3 cellular contexts compared by ENCODE assay signal in the genomic region with DNA sequence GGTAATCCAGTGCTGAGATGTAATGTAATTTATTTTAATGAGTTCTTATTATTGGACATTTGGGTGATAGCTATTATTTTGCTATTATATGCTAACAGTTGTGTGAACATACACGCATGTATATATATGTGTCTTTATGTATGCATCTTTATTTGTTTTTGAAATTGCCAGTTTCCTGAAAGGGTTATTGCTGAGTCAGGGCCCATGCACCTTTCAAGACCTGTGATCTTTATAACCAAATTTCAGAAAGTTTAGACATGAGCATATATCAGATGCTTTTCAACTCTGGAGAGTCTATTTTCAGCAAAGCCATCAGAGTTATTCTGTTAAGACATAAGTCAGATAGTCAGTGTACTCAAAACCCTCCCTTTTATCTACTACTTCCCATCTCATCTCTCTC.
TF ChIP-seq lines count a peak whose summit lies in the region.

No MANE protein-coding gene starts in this region.

TF ChIP-seq in A549, 52 proteins besides CTCF, POLR2A, EP300 and RAD21:
- TF ChIP-seq FOSB (CRISPR knock-in tag; IDR thresholded peaks at IDR 0.05), result no peak
- TF ChIP-seq MAFK (IDR thresholded peaks at IDR 0.05; ENCODE audit: partially characterized antibody), result peak; percentile 60

TF ChIP-seq in GM23338, 12 proteins besides CTCF, POLR2A, EP300 and RAD21:
- TF ChIP-seq REST (IDR thresholded peaks at IDR 0.05; ENCODE audit: unreplicated experiment), result no peak

TF ChIP-seq in K562, 482 proteins besides CTCF, POLR2A, EP300 and RAD21:
- TF ChIP-seq E4F1 (CRISPR knock-in tag; IDR thresholded peaks at IDR 0.05; ENCODE audit: borderline replicate concordance) (no peak), ZNF316 (IDR thresholded peaks at IDR 0.05) (0 out of 2 replicates have a peak, but pooled peaks have one; percentile 3), SRSF9 (IDR thresholded peaks at IDR 0.05; ENCODE audit: borderline replicate concordance, low read depth, low read length) (no peak)
